15 cellular contexts compared by ENCODE assay signal in the genomic region with DNA sequence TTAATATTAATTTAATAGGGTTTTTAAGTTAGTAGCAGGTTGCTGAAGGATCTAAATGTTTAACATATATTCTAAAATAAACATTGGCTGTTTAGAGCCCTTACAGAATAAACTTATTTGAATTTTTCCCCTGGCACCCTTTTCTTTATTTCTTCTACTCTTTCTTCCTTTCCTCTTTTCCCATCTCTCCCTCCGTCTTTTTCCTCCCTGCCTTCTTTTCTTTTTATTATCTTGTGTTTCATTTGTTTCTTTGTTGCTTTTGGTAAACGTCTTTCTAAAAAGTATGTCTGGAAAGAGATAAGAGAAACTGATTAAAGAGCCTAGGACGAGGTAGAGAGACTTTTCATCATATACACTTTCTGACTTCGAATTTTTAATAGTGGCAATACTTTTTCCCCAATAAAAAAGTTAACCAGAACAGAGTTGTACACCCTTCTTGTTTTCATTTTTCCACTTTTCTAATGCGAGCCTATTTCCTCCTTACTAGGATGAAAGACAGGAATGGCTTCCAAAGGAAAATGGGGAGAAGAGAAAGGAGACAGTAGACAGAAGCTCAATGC. TPM values are rescaled to one million over a fixed set of nuclear protein-coding genes. Genes with fewer than 3 reads are reported as not detected.
A peak's percentile ranks its signal among the peaks of the same experiment; 100 is the strongest.
DNase-seq lines count a peak whose midpoint lies in the region; ATAC-seq and TF ChIP-seq lines count a peak whose summit lies in the region.
"Had no signal": no experiment of that assay in that cellular context is flagged by ENCODE, and none has a peak within 500 bp of the region (broad histone marks: within the 10 kb centered on the region; RNA-seq: fewer than 3 reads in every experiment).

No MANE protein-coding gene starts in this region.

- H3K27ac ChIP-seq in neural progenitor cell: no peak overlapping the region
- H3K27ac ChIP-seq: BLaER1 treated with 17β-estradiol and CSF1 and Interleukin-3, amounts not matched to agents 10 nM and 100 nM; GM23248; HL-60 had no signal

- no peaks in the 10 kb centered on the region for H4K20me1 ChIP-seq in neural progenitor cell (ENCODE audit: low read depth)
- H4K20me1 ChIP-seq: BLaER1 treated with 17β-estradiol and CSF1 and Interleukin-3, amounts not matched to agents 10 nM and 100 nM had no signal

- intact Hi-C loops in activated B cell treated with CpG ODN at 0.5 μM for 24 hours (cut with micrococcal nuclease): no loop called here

- peaks cover 8% of the 10 kb centered on the region for H3F3A ChIP-seq in neural progenitor cell (ENCODE audit: low read depth)

- H3K4me1 ChIP-seq in neural progenitor cell: peaks cover 15% of the 10 kb centered on the region

- POLR2A ChIA-PET in activated B cell treated with CpG ODN at 0.5 μM for 24 hours (lab: Charles Lee): interaction anchor here (0.6 to 1.0 kb wide), 2 partner anchors 39 to 88 kb away, joined by 3 to 4 read pairs; a partner anchor contains a TSS

- no peaks in the 10 kb centered on the region for H3K79me2 ChIP-seq in neural progenitor cell (ENCODE audit: low read depth)

- no peak for DNase-seq in activated naive CD8-positive, alpha-beta T cell treated with anti-CD3 and anti-CD28 coated beads, Interleukin-2, amount 50 U/mL, for 24 hours
- DNase-seq in activated B cell treated with CpG ODN at 0.5 μM for 24 hours (no peak), neural progenitor cell (ENCODE audit: low spot score) (no peak), HuH-7 (ENCODE audit: low spot score) (no peak), AML-193 (lab: John Stamatoyannopoulos, UW) (no peak)
- no peak for DNase-seq in NK-92 treated with Interleukin-12 subunit alpha and Interleukin-12 subunit beta, amount 100 ng/mL, for 24 hours (lab: John Stamatoyannopoulos, UW)
- DNase-seq: 8988T; Calu3; CD4-positive, CD25-positive, alpha-beta regulatory T cell; DMS 273 treated with DMSO at 0.1 percent for 48 hours; GM23248; KG1 had no signal

- H3K4me1 Mint-ChIP-seq in activated naive CD8-positive, alpha-beta T cell (ENCODE audit: low read depth): peaks cover 31% of the 10 kb centered on the region
- H3K4me1 Mint-ChIP-seq in activated naive CD8-positive, alpha-beta T cell treated with anti-CD3 and anti-CD28 coated beads, Interleukin-2, amount 50 U/mL, for 24 hours: peaks cover 36% of the 10 kb centered on the region
- H3K4me1 Mint-ChIP-seq in activated B cell treated with CpG ODN at 0.5 μM for 24 hours (peaks cover 34% of the 10 kb centered on the region), neural progenitor cell (peaks cover 52% of the 10 kb centered on the region)

- no peak overlapping the region for H3K4me2 ChIP-seq in neural progenitor cell
- H3K4me2 ChIP-seq: BLaER1 treated with 17β-estradiol and CSF1 and Interleukin-3, amounts not matched to agents 10 nM and 100 nM had no signal

- no peaks in the 10 kb centered on the region for H3K36me3 ChIP-seq in neural progenitor cell
- H3K36me3 ChIP-seq: BLaER1 treated with 17β-estradiol and CSF1 and Interleukin-3, amounts not matched to agents 10 nM and 100 nM had no signal

- H3K36me3 Mint-ChIP-seq in activated naive CD8-positive, alpha-beta T cell: no peaks in the 10 kb centered on the region
- no peaks in the 10 kb centered on the region for H3K36me3 Mint-ChIP-seq in activated naive CD8-positive, alpha-beta T cell treated with anti-CD3 and anti-CD28 coated beads, Interleukin-2, amount 50 U/mL, for 24 hours (ENCODE audit: low read depth)
- H3K36me3 Mint-ChIP-seq in activated B cell treated with CpG ODN at 0.5 μM for 24 hours (ENCODE audit: low read depth) (no peaks in the 10 kb centered on the region), neural progenitor cell (no peaks in the 10 kb centered on the region)
- H3K36me3 Mint-ChIP-seq: CD4-positive, CD25-positive, alpha-beta regulatory T cell had no signal

- TF ChIP-seq CTCF in activated B cell treated with CpG ODN at 0.5 μM for 24 hours (IDR thresholded peaks at IDR 0.05) (no peak), neural progenitor cell (IDR thresholded peaks at IDR 0.05) (no peak)

- H3K9me3 Mint-ChIP-seq in activated naive CD8-positive, alpha-beta T cell (ENCODE audit: low read depth): no peaks in the 10 kb centered on the region
- no peaks in the 10 kb centered on the region for H3K9me3 Mint-ChIP-seq in activated naive CD8-positive, alpha-beta T cell treated with anti-CD3 and anti-CD28 coated beads, Interleukin-2, amount 50 U/mL, for 24 hours
- H3K9me3 Mint-ChIP-seq in activated B cell treated with CpG ODN at 0.5 μM for 24 hours: no peaks in the 10 kb centered on the region
- H3K9me3 Mint-ChIP-seq in neural progenitor cell: peaks cover 2% of the 10 kb centered on the region

- H3K4me3 ChIP-seq in neural progenitor cell: no peak overlapping the region
- H3K4me3 ChIP-seq: BLaER1 treated with 17β-estradiol and CSF1 and Interleukin-3, amounts not matched to agents 10 nM and 100 nM; GM23248 had no signal

- no peak overlapping the region for H3K9ac ChIP-seq in neural progenitor cell
- H3K9ac ChIP-seq: BLaER1 treated with 17β-estradiol and CSF1 and Interleukin-3, amounts not matched to agents 10 nM and 100 nM; GM23248 had no signal

- H2AFZ ChIP-seq in neural progenitor cell (replicated peaks): no peak overlapping the region
- H2AFZ ChIP-seq: GM23248 had no signal

- ATAC-seq in activated naive CD8-positive, alpha-beta T cell treated with anti-CD3 and anti-CD28 coated beads, Interleukin-2, amount 50 U/mL, for 24 hours: no peak
- ATAC-seq in activated B cell treated with CpG ODN at 0.5 μM for 24 hours (ENCODE audit: low read depth): no peak

- H3K27me3 Mint-ChIP-seq in activated naive CD8-positive, alpha-beta T cell: no peaks in the 10 kb centered on the region
- peaks cover 7% of the 10 kb centered on the region for H3K27me3 Mint-ChIP-seq in activated naive CD8-positive, alpha-beta T cell treated with anti-CD3 and anti-CD28 coated beads, Interleukin-2, amount 50 U/mL, for 24 hours
- no peaks in the 10 kb centered on the region for H3K27me3 Mint-ChIP-seq in activated B cell treated with CpG ODN at 0.5 μM for 24 hours
- H3K27me3 Mint-ChIP-seq in neural progenitor cell (ENCODE audit: insufficient read depth, low read depth): peaks cover 5% of the 10 kb centered on the region

- H3K4me3 Mint-ChIP-seq in activated naive CD8-positive, alpha-beta T cell: no peak overlapping the region
- no peak overlapping the region for H3K4me3 Mint-ChIP-seq in activated naive CD8-positive, alpha-beta T cell treated with anti-CD3 and anti-CD28 coated beads, Interleukin-2, amount 50 U/mL, for 24 hours
- H3K4me3 Mint-ChIP-seq in activated B cell treated with CpG ODN at 0.5 μM for 24 hours (peak overlapping the region; percentile 11), neural progenitor cell (no peak overlapping the region)
- H3K4me3 Mint-ChIP-seq: CD4-positive, CD25-positive, alpha-beta regulatory T cell had no signal

- CTCF ChIA-PET in activated B cell treated with CpG ODN at 0.5 μM for 24 hours (lab: Charles Lee): no interaction called here

- H3K9me3 ChIP-seq in neural progenitor cell (ENCODE audit: low read depth): no peaks in the 10 kb centered on the region
- H3K9me3 ChIP-seq: BLaER1 treated with 17β-estradiol and CSF1 and Interleukin-3, amounts not matched to agents 10 nM and 100 nM had no signal

- H3K27ac Mint-ChIP-seq in activated naive CD8-positive, alpha-beta T cell: peak overlapping the region; percentile 72
- no peak overlapping the region for H3K27ac Mint-ChIP-seq in activated naive CD8-positive, alpha-beta T cell treated with anti-CD3 and anti-CD28 coated beads, Interleukin-2, amount 50 U/mL, for 24 hours
- H3K27ac Mint-ChIP-seq in activated B cell treated with CpG ODN at 0.5 μM for 24 hours (no peak overlapping the region), neural progenitor cell (peak overlapping the region; percentile 92)

- no peaks in the 10 kb centered on the region for H3K27me3 ChIP-seq in neural progenitor cell
- H3K27me3 ChIP-seq: BLaER1 treated with 17β-estradiol and CSF1 and Interleukin-3, amounts not matched to agents 10 nM and 100 nM had no signal

RNA-seq across cellular contexts. Expression of a gene that starts 39.5 kb away (rescaled TPM):
- total RNA-seq in activated B cell treated with CpG ODN at 0.5 μM for 24 hours (13.1 and 16.8 TPM in 2 replicates), neural progenitor cell (ENCODE audit: low replicate concordance) (7.2 and 7.8 TPM in 2 replicates)

Comparison
In these comparisons a context has a peak if more than half of its experiments do, and no peak if none do; other contexts are left out.
1. H3K27ac Mint-ChIP-seq: peak in activated naive CD8-positive, alpha-beta T cell (single experiment) and neural progenitor cell (single experiment); none in activated naive CD8-positive, alpha-beta T cell treated with anti-CD3 and anti-CD28 coated beads, Interleukin-2, amount 50 U/mL, for 24 hours (single experiment) and activated B cell treated with CpG ODN at 0.5 μM for 24 hours (single experiment).